ENCODE assay signal across 8 cellular contexts in the genomic region with DNA sequence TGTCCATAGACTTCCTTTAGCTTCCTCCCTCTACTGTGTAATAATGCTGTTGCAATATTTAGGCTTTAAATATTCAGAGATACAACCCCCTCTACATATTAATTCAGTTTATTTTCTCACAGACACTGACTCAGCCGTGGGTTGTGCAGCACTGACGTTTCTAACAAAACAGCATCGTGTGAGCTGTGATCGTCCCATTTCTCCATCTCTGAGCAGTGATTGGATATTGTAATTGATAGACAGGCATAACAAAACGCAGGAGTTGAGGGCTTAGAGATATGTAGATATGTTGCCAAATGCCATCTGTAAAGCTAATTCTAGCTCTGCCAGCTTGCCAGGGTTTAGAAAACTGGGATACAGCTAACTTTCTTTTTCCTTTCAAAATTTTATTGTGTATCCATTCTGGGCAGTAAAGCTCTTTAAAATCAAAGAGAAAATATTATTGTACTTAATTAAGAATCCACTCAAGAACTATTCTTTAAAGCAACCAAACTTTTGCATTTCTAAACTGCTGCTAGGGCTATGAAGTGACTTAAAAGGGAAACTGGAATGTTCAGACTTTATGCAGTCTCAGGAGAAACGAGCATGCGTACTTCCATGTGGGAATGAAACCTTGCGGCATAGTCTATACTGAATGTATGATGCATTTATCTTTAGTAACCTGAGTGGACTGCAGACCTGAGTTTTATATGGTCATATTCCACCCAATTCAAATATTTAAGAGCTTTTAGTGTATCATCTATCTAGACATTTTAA. TPM values are rescaled to one million over a fixed set of nuclear protein-coding genes. Genes with fewer than 3 reads are reported as not detected.
DNase-seq lines count a peak whose midpoint lies in the region; ATAC-seq, FAIRE-seq and TF ChIP-seq lines count a peak whose summit lies in the region.
"Had no signal": no experiment of that assay in that cellular context is flagged by ENCODE, and none has a peak within 500 bp of the region (broad histone marks: within the 10 kb centered on the region; RNA-seq: fewer than 3 reads in every experiment).

No MANE protein-coding gene starts in this region.

- peak overlapping the region; percentile 56 for H3K9ac ChIP-seq in neural cell (ENCODE audit: low read length)

- ATAC-seq in esophagus mucosa = peak; percentile 95

- H3K27me3 ChIP-seq in neural cell (ENCODE audit: insufficient read depth, low read depth, low read length) = no peaks in the 10 kb centered on the region
- H3K27me3 ChIP-seq: SJCRH30 had no signal

- DNase-seq in HCEC 1CT = peak; percentile 91
- DNase-seq in RCC 7860 (ENCODE audit: low spot score) = peak; percentile 58
- no peak for DNase-seq in stimulated activated CD4-positive, alpha-beta T cell treated with anti-CD3 and anti-CD28 coated beads, Interleukin-2, amount 100 ng/mL, for 48 hours
- DNase-seq in activated CD8-positive, alpha-beta memory T cell treated with anti-CD3 and anti-CD28 coated beads, Interleukin-2, amount 50 U/mL, for 4 hours = no peak
- no peak for DNase-seq in activated CD4-positive, alpha-beta memory T cell treated with anti-CD3 and anti-CD28 coated beads for 36 hours

- peak overlapping the region; percentile 51 for H3K4me2 ChIP-seq in neural cell (ENCODE audit: low read length)

- H3K4me1 Mint-ChIP-seq in activated CD4-positive, alpha-beta memory T cell treated with anti-CD3 and anti-CD28 coated beads for 36 hours (ENCODE audit: low read depth) = peaks cover 22% of the 10 kb centered on the region

- peak overlapping the region; percentile 22 for H2AFZ ChIP-seq in neural cell (ENCODE audit: low read depth, low read length)

- peaks cover 16% of the 10 kb centered on the region for H3K79me2 ChIP-seq in neural cell (replicated peaks; ENCODE audit: insufficient read depth, low read length)

- no peaks in the 10 kb centered on the region for H3K9me3 ChIP-seq in neural cell (ENCODE audit: low read length)
- H3K9me3 ChIP-seq: SJCRH30 had no signal

- H3K9me2 ChIP-seq in neural cell (ENCODE audit: insufficient read depth, low read length) = no peaks in the 10 kb centered on the region

- CTCF ChIA-PET in activated CD4-positive, alpha-beta memory T cell treated with anti-CD3 and anti-CD28 coated beads for 36 hours (lab: Charles Lee) = interaction anchor here (0.6 to 1.5 kb wide), 3 partner anchors 25 to 1135 kb away, joined by 3 to 6 read pairs (median 4); no protein-coding TSS in a partner anchor

- peak overlapping the region; percentile 60 for H3K4me3 ChIP-seq in neural cell (ENCODE audit: low read length)
- H3K4me3 ChIP-seq: SJCRH30 had no signal

- H3K36me3 Mint-ChIP-seq in activated CD4-positive, alpha-beta memory T cell treated with anti-CD3 and anti-CD28 coated beads for 36 hours = peaks cover 2% of the 10 kb centered on the region

- H3K27ac Mint-ChIP-seq in activated CD4-positive, alpha-beta memory T cell treated with anti-CD3 and anti-CD28 coated beads for 36 hours = no peak overlapping the region

- peak overlapping the region; percentile 70 for H3K27ac ChIP-seq in neural cell (ENCODE audit: low read length)
- H3K27ac ChIP-seq: SJCRH30 had no signal

- no peak for TF ChIP-seq CTCF in neural cell (IDR thresholded peaks at IDR 0.05; ENCODE audit: poor library complexity, severe bottlenecking)

- TF ChIP-seq RAD21 in neural cell (conservative IDR thresholded peaks at IDR 0.05) = no peak

- H4K20me1 ChIP-seq in neural cell (ENCODE audit: insufficient read depth) = no peaks in the 10 kb centered on the region

- no peaks in the 10 kb centered on the region for H3K36me3 ChIP-seq in neural cell (ENCODE audit: insufficient read depth, low read length)
- H3K36me3 ChIP-seq: SJCRH30 had no signal

- H3K9me3 Mint-ChIP-seq in activated CD4-positive, alpha-beta memory T cell treated with anti-CD3 and anti-CD28 coated beads for 36 hours = no peaks in the 10 kb centered on the region

- intact Hi-C loops in activated CD4-positive, alpha-beta memory T cell treated with anti-CD3 and anti-CD28 coated beads for 36 hours (cut with micrococcal nuclease) = no loop called here

- POLR2A ChIA-PET in activated CD4-positive, alpha-beta memory T cell treated with anti-CD3 and anti-CD28 coated beads for 36 hours (lab: Charles Lee) = no interaction called here

- H3K4me3 Mint-ChIP-seq in activated CD4-positive, alpha-beta memory T cell treated with anti-CD3 and anti-CD28 coated beads for 36 hours = no peak overlapping the region

- H3K27me3 Mint-ChIP-seq in activated CD4-positive, alpha-beta memory T cell treated with anti-CD3 and anti-CD28 coated beads for 36 hours = no peaks in the 10 kb centered on the region

- FAIRE-seq in RCC 7860 (lab: Jason Lieb, UNC) = peak; percentile 84

- H3F3A ChIP-seq in neural cell (ENCODE audit: insufficient read depth, low read length, poor library complexity, severe bottlenecking) = no peaks in the 10 kb centered on the region

- TF ChIP-seq EP300 in neural cell (conservative IDR thresholded peaks at IDR 0.05; ENCODE audit: poor library complexity, severe bottlenecking) = no peak

TF ChIP-seq in neural cell, 6 proteins besides CTCF, POLR2A, EP300 and RAD21:
- TF ChIP-seq SMC3 (conservative IDR thresholded peaks at IDR 0.05; ENCODE audit: poor library complexity) (no peak), TAF1 (IDR thresholded peaks at IDR 0.05; ENCODE audit: low read depth) (no peak), MXI1 (conservative IDR thresholded peaks at IDR 0.05; ENCODE audit: poor library complexity, severe bottlenecking) (no peak), POLR2AphosphoS5 (IDR thresholded peaks at IDR 0.05) (peak; percentile 62)

RNA-seq across cellular contexts. Expression of a gene that starts 22.7 kb away (rescaled TPM):
- total RNA-seq in esophagus mucosa = 29.8 TPM
- 143 and 146 TPM in 2 replicates for polyA plus RNA-seq in neural cell
- polyA minus RNA-seq in neural cell = 238 and 240 TPM in 2 replicates
- 10 to 100 TPM; 22.3 to 24.3 TPM for total RNA-seq in activated CD4-positive, alpha-beta memory T cell treated with anti-CD3 and anti-CD28 coated beads for 36 hours

RNA-seq across cellular contexts. Expression of a gene that starts 55.5 kb away (rescaled TPM):
- not detected for total RNA-seq in esophagus mucosa
- polyA plus RNA-seq in neural cell = not detected in 2 replicates
- polyA minus RNA-seq in neural cell = not detected in 2 replicates
- total RNA-seq in activated CD4-positive, alpha-beta memory T cell treated with anti-CD3 and anti-CD28 coated beads for 36 hours = not detected
- total RNA-seq: SJCRH30 had no signal

Comparison
In these comparisons a context has a peak if more than half of its experiments do, and no peak if none do; other contexts are left out.
1. DNase-seq: peak in HCEC 1CT (single experiment) and RCC 7860 (single experiment); none in stimulated activated CD4-positive, alpha-beta T cell treated with anti-CD3 and anti-CD28 coated beads, Interleukin-2, amount 100 ng/mL, for 48 hours (0 of 2), activated CD8-positive, alpha-beta memory T cell treated with anti-CD3 and anti-CD28 coated beads, Interleukin-2, amount 50 U/mL, for 4 hours (single experiment) and activated CD4-positive, alpha-beta memory T cell treated with anti-CD3 and anti-CD28 coated beads for 36 hours (single experiment).